In genomic region chr2:223882715-223883114, GRCh38 we compare ENCODE assay signal across 20 cellular contexts.
"Had no signal": no experiment of that assay in that cellular context is flagged by ENCODE, and none has a peak within 500 bp of the region (broad histone marks: within the 10 kb centered on the region; RNA-seq: fewer than 3 reads in every experiment).

No MANE protein-coding gene starts in this region.

- H3K9me3 Mint-ChIP-seq: immature natural killer cell, natural killer cell had no signal

- H3K27ac Mint-ChIP-seq: progenitor cell of endocrine pancreas had no signal

- DNase-seq: dermis blood vessel endothelial cell; effector memory CD4-positive, alpha-beta T cell; erythroblast; hypothalamus; immature natural killer cell; left ventricle myocardium superior; lower lobe of right lung; natural killer cell; occipital lobe; pancreas; stimulated activated CD4-positive, alpha-beta T cell treated with anti-CD3 and anti-CD28 coated beads, Interleukin-12 subunit alpha, Interleukin-12 subunit beta, amount 100 ng/mL, for 4 hours; stimulated activated CD4-positive, alpha-beta T cell treated with anti-CD3 and anti-CD28 coated beads, Interleukin-1b, Interleukin-23, amount 100 ng/mL, for 48 hours; stimulated activated CD4-positive, alpha-beta T cell treated with anti-CD3 and anti-CD28 coated beads, Interleukin-4, amount 100 ng/mL, for 1 hour; stimulated activated CD8-positive, alpha-beta memory T cell treated with anti-CD3 and anti-CD28 coated beads, Interleukin-4, amount 100 ng/mL, for 48 hours; stimulated activated naive CD4-positive, alpha-beta T cell treated with Interleukin-2 at 50 U/mL for 16 hours; stomach; thyroid gland; trophoblast cell had no signal

- ATAC-seq: left ventricle myocardium superior, lower lobe of right lung, pancreas, sciatic nerve had no signal

- H3K4me1 Mint-ChIP-seq: natural killer cell had no signal

- H3K27me3 Mint-ChIP-seq: progenitor cell of endocrine pancreas had no signal

- H3K4me3 Mint-ChIP-seq: natural killer cell had no signal
